ENCODE assay signal across 11 cellular contexts in the genomic region with DNA sequence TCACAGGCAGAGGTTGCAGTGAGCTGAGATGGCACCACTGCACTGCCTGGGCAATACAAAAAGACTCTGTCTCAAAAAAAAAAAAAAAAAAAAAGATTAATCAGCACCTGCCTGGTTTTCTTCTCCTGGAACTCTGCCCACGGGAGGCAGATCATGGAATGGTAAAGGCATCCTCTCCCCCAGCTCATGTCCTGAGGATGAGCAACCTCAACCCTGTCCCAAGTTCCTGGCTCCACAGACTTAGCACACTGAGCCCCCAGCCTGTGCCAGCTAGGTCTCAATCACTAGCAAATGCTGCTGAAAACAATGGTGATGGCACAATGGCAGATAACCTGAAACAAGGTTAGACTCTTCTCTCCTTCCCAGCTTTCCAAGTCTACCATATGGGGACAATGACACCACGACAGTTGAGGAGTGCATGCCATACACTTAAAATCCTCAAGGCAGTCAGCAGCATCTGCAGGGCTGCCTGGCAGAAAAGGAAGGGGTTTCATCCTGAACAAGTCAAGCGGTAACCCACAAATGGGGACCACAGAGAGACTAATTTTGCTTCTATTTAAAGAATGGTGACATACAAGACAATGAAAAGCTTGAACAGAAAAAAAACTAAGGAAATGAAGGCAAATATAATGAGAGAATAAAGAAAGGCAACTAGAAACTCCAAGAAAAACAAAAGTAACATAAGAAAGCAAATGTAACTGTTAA. TPM values are rescaled to one million over a fixed set of nuclear protein-coding genes. Genes with fewer than 3 reads are reported as not detected.
DNase-seq lines count a peak whose midpoint lies in the region; ATAC-seq and TF ChIP-seq lines count a peak whose summit lies in the region.
"Had no signal": no experiment of that assay in that cellular context is flagged by ENCODE, and none has a peak within 500 bp of the region (broad histone marks: within the 10 kb centered on the region; RNA-seq: fewer than 3 reads in every experiment).

No MANE protein-coding gene starts in this region.

- intact Hi-C loops in naive thymus-derived CD4-positive, alpha-beta T cell (cut with micrococcal nuclease) = loop anchor here in 1 of 2 donors (10.0 kb wide), 1 partner anchor 940 kb away; a partner anchor contains a TSS

- peak overlapping the region in 6 of 10 donors; percentile 18 to 59 (median 36) for H3K4me3 Mint-ChIP-seq in naive thymus-derived CD4-positive, alpha-beta T cell

- peaks cover 23 to 42% (median 33%) of the 10 kb centered on the region in 7 donors for H3K4me1 Mint-ChIP-seq in naive thymus-derived CD4-positive, alpha-beta T cell

- 0 out of 2 replicates have a peak, but pooled peaks cover 3% of the 10 kb centered on the region for H3K36me3 ChIP-seq in RWPE2 (ENCODE audit: low read depth)
- H3K36me3 ChIP-seq in naive thymus-derived CD4-positive, alpha-beta T cell (ENCODE audit: control insufficient read depth in 2 of 3, insufficient read depth in 3 of 3, low read length in 3 of 3) = no peaks in the 10 kb centered on the region
- H3K36me3 ChIP-seq: upper lobe of right lung had no signal

- H3K4me1 ChIP-seq in RWPE2 (ENCODE audit: insufficient read depth, poor library complexity, severe bottlenecking) = no peaks in the 10 kb centered on the region
- H3K4me1 ChIP-seq in naive thymus-derived CD4-positive, alpha-beta T cell (ENCODE audit: control insufficient read depth in 2 of 2, insufficient read depth in 2 of 2, low read length in 2 of 2) = peaks cover 0 to 13% of the 10 kb centered on the region in 2 donors

- no peak overlapping the region for H3K4me3 ChIP-seq in RWPE2 (ENCODE audit: severe bottlenecking)
- H3K4me3 ChIP-seq in naive thymus-derived CD4-positive, alpha-beta T cell (ENCODE audit: low read length) = no peak overlapping the region
- H3K4me3 ChIP-seq: upper lobe of right lung had no signal

- peak overlapping the region in 3 of 9 donors; percentile 38 to 71 (median 66) for H3K27ac Mint-ChIP-seq in naive thymus-derived CD4-positive, alpha-beta T cell

- ATAC-seq in RWPE2 (ENCODE audit: low read depth) (no peak), GM19397 (IDR thresholded peaks at IDR 0.05; ENCODE audit: unreplicated experiment) (no peak)
- ATAC-seq in naive thymus-derived CD4-positive, alpha-beta T cell = no peak
- ATAC-seq: upper lobe of right lung had no signal

- TF ChIP-seq CTCF in RWPE2 (IDR thresholded peaks at IDR 0.05; ENCODE audit: poor library complexity, severe bottlenecking) = no peak

- no peaks in the 10 kb centered on the region for H3K9me3 ChIP-seq in RWPE2 (ENCODE audit: severe bottlenecking)
- no peaks in the 10 kb centered on the region for H3K9me3 ChIP-seq in naive thymus-derived CD4-positive, alpha-beta T cell (ENCODE audit: control insufficient read depth in 2 of 3, low read length in 3 of 3)
- H3K9me3 ChIP-seq: upper lobe of right lung had no signal

- H3K9me3 Mint-ChIP-seq in naive thymus-derived CD4-positive, alpha-beta T cell = no peaks in the 10 kb centered on the region

- POLR2A ChIA-PET in HEK293T (lab: Yijun Ruan, JAX) = interaction anchor here (1.4 kb wide), 1 partner anchor 53 kb away, joined by 4 read pairs; a partner anchor contains a TSS
- POLR2A ChIA-PET in naive thymus-derived CD4-positive, alpha-beta T cell (lab: Charles Lee) = interaction anchor here (0.5 to 0.7 kb wide), 4 partner anchors 85 to 1145 kb away, joined by 3 to 6 read pairs (median 4); no protein-coding TSS in a partner anchor

- CTCF ChIA-PET in HEK293T (lab: Yijun Ruan, JAX) = no interaction called here
- CTCF ChIA-PET in naive thymus-derived CD4-positive, alpha-beta T cell (lab: Charles Lee) = no interaction called here

- no peaks in the 10 kb centered on the region for H3K27me3 ChIP-seq in RWPE2 (ENCODE audit: insufficient read depth, poor library complexity, severe bottlenecking)
- H3K27me3 ChIP-seq in naive thymus-derived CD4-positive, alpha-beta T cell (ENCODE audit: control insufficient read depth in 2 of 2, insufficient read depth in 2 of 2, low read length in 2 of 2) = no peaks in the 10 kb centered on the region
- H3K27me3 ChIP-seq: upper lobe of right lung had no signal

- DNase-seq in GM03348 (ENCODE audit: low spot score) (peak; percentile 1), HEK293T (ENCODE audit: extremely low spot score) (peak; percentile 4), RWPE2 (ENCODE audit: low spot score) (peak; percentile 40), DMS 273 treated with DMSO at 0.1 percent for 48 hours (lab: John Stamatoyannopoulos, UW) (no peak), HT-29 (ENCODE audit: low spot score) (no peak)
- DNase-seq in naive thymus-derived CD4-positive, alpha-beta T cell = peak in 1 of 9 donors; percentile 17
- DNase-seq: caudate nucleus, kidney glomerular epithelial cell, NCI-H2029, upper lobe of right lung had no signal

- no peaks in the 10 kb centered on the region for H3K27me3 Mint-ChIP-seq in naive thymus-derived CD4-positive, alpha-beta T cell

- H3K27ac ChIP-seq in RWPE2 (ENCODE audit: poor library complexity, severe bottlenecking) = no peak overlapping the region
- no peak overlapping the region for H3K27ac ChIP-seq in naive thymus-derived CD4-positive, alpha-beta T cell (ENCODE audit: low read depth, low read length)
- H3K27ac ChIP-seq: upper lobe of right lung had no signal

- peaks cover 0 to 15% (median 0%) of the 10 kb centered on the region in 5 donors for H3K36me3 Mint-ChIP-seq in naive thymus-derived CD4-positive, alpha-beta T cell

TF ChIP-seq in HEK293T, 16 proteins besides CTCF, POLR2A, EP300 and RAD21:
- no peak for TF ChIP-seq TARDBP (IDR thresholded peaks at IDR 0.05)
- TF ChIP-seq FOXK2 (IDR thresholded peaks at IDR 0.05) = no peak
- no peak for TF ChIP-seq FOXM1 (IDR thresholded peaks at IDR 0.05; ENCODE audit: borderline replicate concordance)
- TF ChIP-seq L3MBTL2 (conservative IDR thresholded peaks at IDR 0.05) = no peak
- no peak for TF ChIP-seq FOXA1 (IDR thresholded peaks at IDR 0.05)
- TF ChIP-seq LEF1 (IDR thresholded peaks at IDR 0.05; ENCODE audit: borderline replicate concordance) = no peak
- no peak for TF ChIP-seq NFRKB (IDR thresholded peaks at IDR 0.05)
- TF ChIP-seq ZNF384 (IDR thresholded peaks at IDR 0.05) = no peak
- TF ChIP-seq BHLHE40 (IDR thresholded peaks at IDR 0.05; ENCODE audit: borderline replicate concordance) = no peak
- TF ChIP-seq, protein P1, sequence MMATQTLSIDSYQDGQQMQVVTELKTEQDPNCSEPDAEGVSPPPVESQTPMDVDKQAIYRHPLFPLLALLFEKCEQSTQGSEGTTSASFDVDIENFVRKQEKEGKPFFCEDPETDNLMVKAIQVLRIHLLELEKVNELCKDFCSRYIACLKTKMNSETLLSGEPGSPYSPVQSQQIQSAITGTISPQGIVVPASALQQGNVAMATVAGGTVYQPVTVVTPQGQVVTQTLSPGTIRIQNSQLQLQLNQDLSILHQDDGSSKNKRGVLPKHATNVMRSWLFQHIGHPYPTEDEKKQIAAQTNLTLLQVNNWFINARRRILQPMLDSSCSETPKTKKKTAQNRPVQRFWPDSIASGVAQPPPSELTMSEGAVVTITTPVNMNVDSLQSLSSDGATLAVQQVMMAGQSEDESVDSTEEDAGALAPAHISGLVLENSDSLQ (IDR thresholded peaks at IDR 0.05) = no peak
- TF ChIP-seq ELF4 (IDR thresholded peaks at IDR 0.05) = no peak
- TF ChIP-seq SUZ12 (IDR thresholded peaks at IDR 0.05) = no peak
- TF ChIP-seq CTBP1 (IDR thresholded peaks at IDR 0.05; ENCODE audit: borderline replicate concordance) = no peak
- no peak for TF ChIP-seq HDGF (IDR thresholded peaks at IDR 0.05; ENCODE audit: borderline replicate concordance)
- no peak for TF ChIP-seq ARNT (IDR thresholded peaks at IDR 0.05)

RNA-seq across cellular contexts. Expression of a gene that starts 4.8 kb away (rescaled TPM):
- 10 to 100 TPM; 15.0 to 66.6 (median 19.0) TPM for total RNA-seq in naive thymus-derived CD4-positive, alpha-beta T cell
- 1 to 10 TPM; 2.8 to 3.9 TPM for polyA plus RNA-seq in naive thymus-derived CD4-positive, alpha-beta T cell
- 113 and 122 TPM in 2 replicates for total RNA-seq in HT-29 (2014; rRNA removed; shearing (Covaris generic))

RNA-seq across cellular contexts. Expression of a gene that starts 19.6 kb away (rescaled TPM):
- 10 to 100 TPM in 1 of 5 experiments, 1 to 10 TPM in 4; 2.5 to 14.6 (median 3.9) TPM for total RNA-seq in naive thymus-derived CD4-positive, alpha-beta T cell
- polyA plus RNA-seq in naive thymus-derived CD4-positive, alpha-beta T cell = under 1 TPM; 0.13 to 0.29 TPM
- total RNA-seq in HT-29 (2014; rRNA removed; shearing (Covaris generic)) = 118 and 129 TPM in 2 replicates

RNA-seq across cellular contexts. Expression of a gene that starts 52.8 kb away (rescaled TPM):
- total RNA-seq in naive thymus-derived CD4-positive, alpha-beta T cell = 10 to 100 TPM; 56.5 to 73.2 (median 62.0) TPM
- polyA plus RNA-seq in naive thymus-derived CD4-positive, alpha-beta T cell = 10 to 100 TPM; 12.0 to 12.7 TPM
- total RNA-seq in HT-29 (2014; rRNA removed; shearing (Covaris generic)) = 22.0 and 23.6 TPM in 2 replicates

Comparison
In these comparisons a context has a peak if more than half of its experiments do, and no peak if none do; other contexts are left out.
1. DNase-seq: peak in GM03348 (single experiment), HEK293T (single experiment) and RWPE2 (single experiment); none in DMS 273 treated with DMSO at 0.1 percent for 48 hours (single experiment) and HT-29 (single experiment).